Comparison of ENCODE assay signal across 8 cellular contexts in genomic region chr16:807345-808251, GRCh38. TPM values are rescaled to one million over a fixed set of nuclear protein-coding genes. Genes with fewer than 3 reads are reported as not detected.
DNase-seq lines count a peak whose midpoint lies in the region; ATAC-seq, FAIRE-seq and TF ChIP-seq lines count a peak whose summit lies in the region.

No MANE protein-coding gene starts in this region.

- H3K36me3 ChIP-seq in astrocyte (ENCODE audit: insufficient read depth, low read length) (no peaks in the 10 kb centered on the region), rectal smooth muscle tissue (ENCODE audit: control insufficient read depth, insufficient read depth, low read length) (no peaks in the 10 kb centered on the region), vagina (no peaks in the 10 kb centered on the region)

- no peaks in the 10 kb centered on the region for H3K27me3 Mint-ChIP-seq in astrocyte (ENCODE audit: low read depth, unreplicated experiment)

- H3K9ac ChIP-seq in astrocyte (ENCODE audit: low read length) (peak overlapping the region; percentile 91), rectal smooth muscle tissue (ENCODE audit: low read length) (peak overlapping the region; percentile 68)

- H3K36me3 Mint-ChIP-seq in astrocyte (ENCODE audit: low read depth, unreplicated experiment): peaks cover 8% of the 10 kb centered on the region

- intact Hi-C loops in vagina (cut with DNase I): no loop called here

- H4K20me1 ChIP-seq in astrocyte (ENCODE audit: insufficient read depth, low read length): no peaks in the 10 kb centered on the region

- peak overlapping the region; percentile 95 for H3K4me3 Mint-ChIP-seq in astrocyte (ENCODE audit: unreplicated experiment)

- H2AFZ ChIP-seq in astrocyte (ENCODE audit: low read depth, low read length): peak overlapping the region; percentile 85

- peaks cover 4% of the 10 kb centered on the region for H3K4me1 Mint-ChIP-seq in astrocyte (ENCODE audit: low read depth, unreplicated experiment)

- peak overlapping the region; percentile 87 for H3K27ac ChIP-seq in astrocyte (ENCODE audit: low read depth, low read length)
- peak overlapping the region; percentile 89 for H3K27ac ChIP-seq in rectal smooth muscle tissue (ENCODE audit: low read depth, low read length)
- H3K27ac ChIP-seq in vagina: peak overlapping the region; percentile 86

- H3K79me2 ChIP-seq in astrocyte (ENCODE audit: insufficient read depth, low read length): no peaks in the 10 kb centered on the region

- peak; percentile 13 for FAIRE-seq in astrocyte (lab: Jason Lieb, UNC)

- no peak for TF ChIP-seq POLR2A in vagina (IDR thresholded peaks at IDR 0.05)

- H3K27ac Mint-ChIP-seq in astrocyte (ENCODE audit: unreplicated experiment): peak overlapping the region; percentile 94

- H3K4me3 ChIP-seq in GM12865 (ENCODE audit: low read depth, low read length) (peak overlapping the region; percentile 72), astrocyte (ENCODE audit: insufficient read depth, low read depth, low read length) (peak overlapping the region; percentile 83), rectal smooth muscle tissue (ENCODE audit: low read length) (peak overlapping the region; percentile 88), vagina (peak overlapping the region; percentile 66 to 95)

- ATAC-seq in HG02759 (IDR thresholded peaks at IDR 0.05; ENCODE audit: unreplicated experiment): peak; percentile 83

- peaks cover 7% of the 10 kb centered on the region for H3K9me3 Mint-ChIP-seq in astrocyte (ENCODE audit: unreplicated experiment)

- peak overlapping the region; percentile 88 for H3K4me2 ChIP-seq in astrocyte (ENCODE audit: low read length)

- H3K27me3 ChIP-seq in astrocyte (ENCODE audit: insufficient read depth, low read length): peaks cover 5% of the 10 kb centered on the region
- no peaks in the 10 kb centered on the region for H3K27me3 ChIP-seq in rectal smooth muscle tissue (ENCODE audit: control insufficient read depth, insufficient read depth, low read length)
- H3K27me3 ChIP-seq in vagina: no peaks in the 10 kb centered on the region

- DNase-seq in GM12865 (ENCODE audit: low read depth) (peak; percentile 96), NCI-H146 (lab: John Stamatoyannopoulos, UW) (peak; percentile 97), T-helper 22 cell (ENCODE audit: low read depth) (peak; percentile 65), astrocyte (ENCODE audit: low read depth) (peak; percentile 81), hepatic stellate cell (ENCODE audit: low spot score) (peak; percentile 98), vagina (ENCODE audit: extremely low spot score in 2 of 2) (no peak)

- H3K4me1 ChIP-seq in astrocyte (ENCODE audit: insufficient read depth, low read length): peaks cover 4% of the 10 kb centered on the region
- peaks cover 4% of the 10 kb centered on the region for H3K4me1 ChIP-seq in rectal smooth muscle tissue (ENCODE audit: control insufficient read depth, insufficient read depth, low read length)
- H3K4me1 ChIP-seq in vagina: peaks cover 25% of the 10 kb centered on the region

- TF ChIP-seq CTCF in GM12865 (IDR thresholded peaks at IDR 0.05; ENCODE audit: insufficient read depth, low read depth, low read length, missing control alignments): no peak
- no peak for TF ChIP-seq CTCF in astrocyte (IDR thresholded peaks at IDR 0.05; ENCODE audit: insufficient read depth, low read depth, low read length)
- TF ChIP-seq CTCF in vagina (IDR thresholded peaks at IDR 0.05): peak in 1 of 3 experiments; percentile 15

- H3K9me3 ChIP-seq in astrocyte (ENCODE audit: insufficient read depth, low read depth, low read length) (no peaks in the 10 kb centered on the region), vagina (no peaks in the 10 kb centered on the region)

RNA-seq across cellular contexts. Expression of gene GNG13, which starts 7.1 kb away (rescaled TPM):
- not detected in 2 replicates for total RNA-seq in astrocyte
- not detected for total RNA-seq in vagina

RNA-seq across cellular contexts. Expression of gene CHTF18, which starts 19.2 kb away (rescaled TPM):
- total RNA-seq in astrocyte (9.8 and 14.8 TPM in 2 replicates), vagina (4.9 TPM)

RNA-seq across cellular contexts. Expression of gene RPUSD1, which starts 19.4 kb away (rescaled TPM):
- total RNA-seq in astrocyte (27.5 and 28.8 TPM in 2 replicates), vagina (17.2 TPM)

RNA-seq across cellular contexts. Expression of gene MSLN, which starts 47.1 kb away (rescaled TPM):
- total RNA-seq in astrocyte: not detected in 2 replicates
- total RNA-seq in vagina: not detected

Comparison
In these comparisons a context has a peak if more than half of its experiments do, and no peak if none do; other contexts are left out.
1. DNase-seq: peak in GM12865 (single experiment), NCI-H146 (single experiment), T-helper 22 cell (single experiment), astrocyte (single experiment) and hepatic stellate cell (single experiment); none in vagina (0 of 2).
2. Peak in every context shown above with its lines, with median percentiles within 50 percentile points of each other: H3K4me3 ChIP-seq and H3K27ac ChIP-seq.